In genomic region chr14:37037636-37038387, GRCh38 we compare ENCODE assay signal across 1 cellular context.
TF ChIP-seq lines count a peak whose summit lies in the region.

No MANE protein-coding gene starts in this region.

TF ChIP-seq in HepG2, 621 proteins besides CTCF, POLR2A, EP300 and RAD21 (continued from another document):
- TF ChIP-seq, protein P1, sequence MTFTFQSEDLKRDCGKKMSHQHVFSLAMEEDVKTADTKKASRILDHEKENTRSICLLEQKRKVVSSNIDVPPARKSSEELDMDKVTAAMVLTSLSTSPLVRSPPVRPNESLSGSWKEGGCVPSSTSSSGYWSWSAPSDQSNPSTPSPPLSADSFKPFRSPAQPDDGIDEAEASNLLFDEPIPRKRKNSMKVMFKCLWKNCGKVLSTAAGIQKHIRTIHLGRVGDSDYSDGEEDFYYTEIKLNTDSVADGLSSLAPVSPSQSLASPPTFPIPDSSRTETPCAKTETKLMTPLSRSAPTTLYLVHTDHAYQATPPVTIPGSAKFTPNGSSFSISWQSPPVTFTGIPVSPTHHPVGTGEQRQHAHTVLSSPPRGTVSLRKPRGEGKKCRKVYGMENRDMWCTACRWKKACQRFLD (CRISPR knock-in tag; IDR thresholded peaks at IDR 0.05; ENCODE audit: borderline replicate concordance) = no peak
- TF ChIP-seq ATF3 (CRISPR knock-in tag; IDR thresholded peaks at IDR 0.05) (no peak), SOX13 (IDR thresholded peaks at IDR 0.05) (no peak), SOX13 (CRISPR knock-in tag; conservative IDR thresholded peaks at IDR 0.05 in 1 of 2, IDR thresholded peaks at IDR 0.05 in 1 of 2) (peak in 1 of 2 experiments; percentile 85; a peak in 2 of 4 replicates), RXRB (CRISPR knock-in tag; IDR thresholded peaks at IDR 0.05; ENCODE audit: borderline replicate concordance) (peak; percentile 10; the same call in 1 of the 2 replicates), ELF3 (CRISPR knock-in tag; IDR thresholded peaks at IDR 0.05) (no peak), ZNF34 (CRISPR knock-in tag; IDR thresholded peaks at IDR 0.05; ENCODE audit: borderline replicate concordance) (no peak), ZNF557 (CRISPR knock-in tag; IDR thresholded peaks at IDR 0.05) (no peak), ZNF569 (CRISPR knock-in tag; IDR thresholded peaks at IDR 0.05; ENCODE audit: borderline replicate concordance) (no peak), CREB1 (IDR thresholded peaks at IDR 0.05) (no peak), CREB1 (CRISPR knock-in tag; IDR thresholded peaks at IDR 0.05) (no peak)
